Comparison of ENCODE assay signal across 1 cellular context in the genomic region with DNA sequence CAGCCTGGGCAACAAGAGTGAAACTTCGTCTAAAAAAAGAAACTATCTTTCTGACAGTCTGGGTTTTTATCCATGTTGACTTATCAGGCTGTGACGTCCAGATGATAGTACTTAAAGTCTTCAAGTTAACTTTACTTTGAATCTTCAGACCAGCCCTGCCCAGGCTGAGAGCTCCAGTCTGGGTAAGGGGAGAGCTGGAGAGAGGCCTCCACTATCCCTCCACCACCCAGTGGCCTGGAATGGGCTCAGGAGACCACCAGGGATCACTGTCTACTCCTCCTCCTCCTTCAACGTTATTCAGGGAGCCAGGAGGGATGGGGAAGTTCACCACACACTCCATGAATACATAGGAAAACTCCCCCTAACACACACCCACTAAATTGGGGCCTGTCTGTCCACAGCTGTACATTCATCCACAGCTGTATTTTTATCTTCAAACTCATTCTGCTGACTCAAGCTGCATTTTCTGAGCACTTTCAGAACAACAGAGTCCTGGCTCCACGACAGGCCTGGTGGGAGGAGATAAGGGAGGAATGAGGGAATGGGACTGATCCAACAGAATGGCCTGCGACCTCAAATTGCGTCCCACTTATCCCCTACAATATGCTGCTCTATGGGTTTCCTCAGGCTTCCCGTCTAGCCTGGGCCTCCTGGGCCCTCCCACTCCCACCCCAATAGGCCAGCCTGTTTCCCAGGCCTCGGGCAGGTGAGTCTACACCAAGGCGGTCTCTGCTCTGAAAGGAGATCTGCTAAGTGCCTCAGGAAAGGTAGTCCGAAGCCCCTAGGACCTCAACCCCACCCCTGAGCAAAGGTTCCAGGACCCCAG.
A peak's percentile ranks its signal among the peaks of the same experiment; 100 is the strongest.
TF ChIP-seq lines count a peak whose summit lies in the region.

No MANE protein-coding gene starts in this region.

TF ChIP-seq in K562, 482 proteins besides CTCF, POLR2A, EP300 and RAD21 (continued from another document and continues in another):
- TF ChIP-seq, protein P1, sequence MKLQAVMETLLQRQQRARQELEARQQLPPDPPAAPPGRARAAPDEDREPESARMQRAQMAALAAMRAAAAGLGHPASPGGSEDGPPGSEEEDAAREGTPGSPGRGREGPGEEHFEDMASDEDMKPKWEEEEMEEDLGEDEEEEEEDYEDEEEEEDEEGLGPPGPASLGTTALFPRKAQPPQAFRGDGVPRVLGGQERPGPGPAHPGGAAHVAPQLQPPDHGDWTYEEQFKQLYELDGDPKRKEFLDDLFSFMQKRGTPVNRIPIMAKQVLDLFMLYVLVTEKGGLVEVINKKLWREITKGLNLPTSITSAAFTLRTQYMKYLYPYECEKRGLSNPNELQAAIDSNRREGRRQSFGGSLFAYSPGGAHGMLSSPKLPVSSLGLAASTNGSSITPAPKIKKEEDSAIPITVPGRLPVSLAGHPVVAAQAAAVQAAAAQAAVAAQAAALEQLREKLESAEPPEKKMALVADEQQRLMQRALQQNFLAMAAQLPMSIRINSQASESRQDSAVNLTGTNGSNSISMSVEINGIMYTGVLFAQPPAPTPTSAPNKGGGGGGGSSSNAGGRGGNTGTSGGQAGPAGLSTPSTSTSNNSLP (IDR thresholded peaks at IDR 0.05; ENCODE audit: borderline replicate concordance, low read depth, low read length): peak; percentile 49; the same call in 1 of the 2 replicates
- peak; percentile 69; the same call in 1 of the 2 replicates for TF ChIP-seq SMARCA5 (IDR thresholded peaks at IDR 0.05)
- TF ChIP-seq ADNP (tag; IDR thresholded peaks at IDR 0.05): peak; percentile 82; the same call in 1 of the 2 replicates
- TF ChIP-seq ZBED1 (IDR thresholded peaks at IDR 0.05): peak; percentile 94
- peak; percentile 98 for TF ChIP-seq PML (IDR thresholded peaks at IDR 0.05; ENCODE audit: low read length)
- TF ChIP-seq ZNF197 (CRISPR knock-in tag; IDR thresholded peaks at IDR 0.05; ENCODE audit: low read depth): peak; percentile 92; the same call in 1 of the 2 replicates
- TF ChIP-seq ZNF140 (CRISPR knock-in tag; IDR thresholded peaks at IDR 0.05): 0 out of 2 replicates have a peak, but pooled peaks have one; percentile 53
- TF ChIP-seq SIN3A (IDR thresholded peaks at IDR 0.05; ENCODE audit: borderline replicate concordance in 2 of 2, control insufficient read depth in 1 of 2, low read depth in 2 of 2, low read length in 2 of 2): peak; percentile 60 to 99
- TF ChIP-seq, protein P2, sequence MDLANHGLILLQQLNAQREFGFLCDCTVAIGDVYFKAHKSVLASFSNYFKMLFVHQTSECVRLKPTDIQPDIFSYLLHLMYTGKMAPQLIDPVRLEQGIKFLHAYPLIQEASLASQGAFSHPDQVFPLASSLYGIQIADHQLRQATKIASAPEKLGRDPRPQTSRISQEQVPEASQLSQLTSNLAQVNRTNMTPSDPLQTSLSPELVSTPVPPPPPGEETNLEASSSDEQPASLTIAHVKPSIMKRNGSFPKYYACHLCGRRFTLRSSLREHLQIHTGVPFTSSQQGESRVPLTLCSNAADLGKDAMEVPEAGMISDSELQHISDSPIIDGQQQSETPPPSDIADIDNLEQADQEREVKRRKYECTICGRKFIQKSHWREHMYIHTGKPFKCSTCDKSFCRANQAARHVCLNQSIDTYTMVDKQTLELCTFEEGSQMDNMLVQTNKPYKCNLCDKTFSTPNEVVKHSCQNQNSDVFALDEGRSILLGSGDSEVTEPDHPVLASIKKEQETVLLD (IDR thresholded peaks at IDR 0.05): peak; percentile 70; the same call in 1 of the 2 replicates
- TF ChIP-seq, protein P3, sequence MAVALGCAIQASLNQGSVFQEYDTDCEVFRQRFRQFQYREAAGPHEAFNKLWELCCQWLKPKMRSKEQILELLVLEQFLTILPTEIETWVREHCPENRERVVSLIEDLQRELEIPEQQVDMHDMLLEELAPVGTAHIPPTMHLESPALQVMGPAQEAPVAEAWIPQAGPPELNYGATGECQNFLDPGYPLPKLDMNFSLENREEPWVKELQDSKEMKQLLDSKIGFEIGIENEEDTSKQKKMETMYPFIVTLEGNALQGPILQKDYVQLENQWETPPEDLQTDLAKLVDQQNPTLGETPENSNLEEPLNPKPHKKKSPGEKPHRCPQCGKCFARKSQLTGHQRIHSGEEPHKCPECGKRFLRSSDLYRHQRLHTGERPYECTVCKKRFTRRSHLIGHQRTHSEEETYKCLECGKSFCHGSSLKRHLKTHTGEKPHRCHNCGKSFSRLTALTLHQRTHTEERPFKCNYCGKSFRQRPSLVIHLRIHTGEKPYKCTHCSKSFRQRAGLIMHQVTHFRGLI (CRISPR knock-in tag; IDR thresholded peaks at IDR 0.05): peak; percentile 65; the same call in 1 of the 2 replicates
- TF ChIP-seq MEF2D (tag; conservative IDR thresholded peaks at IDR 0.05; ENCODE audit: low read depth): peak; percentile 88
- TF ChIP-seq, protein P4, sequence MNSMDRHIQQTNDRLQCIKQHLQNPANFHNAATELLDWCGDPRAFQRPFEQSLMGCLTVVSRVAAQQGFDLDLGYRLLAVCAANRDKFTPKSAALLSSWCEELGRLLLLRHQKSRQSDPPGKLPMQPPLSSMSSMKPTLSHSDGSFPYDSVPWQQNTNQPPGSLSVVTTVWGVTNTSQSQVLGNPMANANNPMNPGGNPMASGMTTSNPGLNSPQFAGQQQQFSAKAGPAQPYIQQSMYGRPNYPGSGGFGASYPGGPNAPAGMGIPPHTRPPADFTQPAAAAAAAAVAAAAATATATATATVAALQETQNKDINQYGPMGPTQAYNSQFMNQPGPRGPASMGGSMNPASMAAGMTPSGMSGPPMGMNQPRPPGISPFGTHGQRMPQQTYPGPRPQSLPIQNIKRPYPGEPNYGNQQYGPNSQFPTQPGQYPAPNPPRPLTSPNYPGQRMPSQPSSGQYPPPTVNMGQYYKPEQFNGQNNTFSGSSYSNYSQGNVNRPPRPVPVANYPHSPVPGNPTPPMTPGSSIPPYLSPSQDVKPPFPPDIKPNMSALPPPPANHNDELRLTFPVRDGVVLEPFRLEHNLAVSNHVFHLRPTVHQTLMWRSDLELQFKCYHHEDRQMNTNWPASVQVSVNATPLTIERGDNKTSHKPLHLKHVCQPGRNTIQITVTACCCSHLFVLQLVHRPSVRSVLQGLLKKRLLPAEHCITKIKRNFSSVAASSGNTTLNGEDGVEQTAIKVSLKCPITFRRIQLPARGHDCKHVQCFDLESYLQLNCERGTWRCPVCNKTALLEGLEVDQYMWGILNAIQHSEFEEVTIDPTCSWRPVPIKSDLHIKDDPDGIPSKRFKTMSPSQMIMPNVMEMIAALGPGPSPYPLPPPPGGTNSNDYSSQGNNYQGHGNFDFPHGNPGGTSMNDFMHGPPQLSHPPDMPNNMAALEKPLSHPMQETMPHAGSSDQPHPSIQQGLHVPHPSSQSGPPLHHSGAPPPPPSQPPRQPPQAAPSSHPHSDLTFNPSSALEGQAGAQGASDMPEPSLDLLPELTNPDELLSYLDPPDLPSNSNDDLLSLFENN (IDR thresholded peaks at IDR 0.05; ENCODE audit: low read depth in 2 of 2, low read length in 2 of 2): peak in 1 of 2 experiments; percentile 94; a peak in 2 of 4 replicates
- peak; percentile 52; the same call in 1 of the 2 replicates for TF ChIP-seq ZKSCAN1 (IDR thresholded peaks at IDR 0.05; ENCODE audit: low read depth, low read length)
- TF ChIP-seq ZNF589 (CRISPR knock-in tag; IDR thresholded peaks at IDR 0.05; ENCODE audit: low read depth): peak; percentile 98
- TF ChIP-seq, protein P5, sequence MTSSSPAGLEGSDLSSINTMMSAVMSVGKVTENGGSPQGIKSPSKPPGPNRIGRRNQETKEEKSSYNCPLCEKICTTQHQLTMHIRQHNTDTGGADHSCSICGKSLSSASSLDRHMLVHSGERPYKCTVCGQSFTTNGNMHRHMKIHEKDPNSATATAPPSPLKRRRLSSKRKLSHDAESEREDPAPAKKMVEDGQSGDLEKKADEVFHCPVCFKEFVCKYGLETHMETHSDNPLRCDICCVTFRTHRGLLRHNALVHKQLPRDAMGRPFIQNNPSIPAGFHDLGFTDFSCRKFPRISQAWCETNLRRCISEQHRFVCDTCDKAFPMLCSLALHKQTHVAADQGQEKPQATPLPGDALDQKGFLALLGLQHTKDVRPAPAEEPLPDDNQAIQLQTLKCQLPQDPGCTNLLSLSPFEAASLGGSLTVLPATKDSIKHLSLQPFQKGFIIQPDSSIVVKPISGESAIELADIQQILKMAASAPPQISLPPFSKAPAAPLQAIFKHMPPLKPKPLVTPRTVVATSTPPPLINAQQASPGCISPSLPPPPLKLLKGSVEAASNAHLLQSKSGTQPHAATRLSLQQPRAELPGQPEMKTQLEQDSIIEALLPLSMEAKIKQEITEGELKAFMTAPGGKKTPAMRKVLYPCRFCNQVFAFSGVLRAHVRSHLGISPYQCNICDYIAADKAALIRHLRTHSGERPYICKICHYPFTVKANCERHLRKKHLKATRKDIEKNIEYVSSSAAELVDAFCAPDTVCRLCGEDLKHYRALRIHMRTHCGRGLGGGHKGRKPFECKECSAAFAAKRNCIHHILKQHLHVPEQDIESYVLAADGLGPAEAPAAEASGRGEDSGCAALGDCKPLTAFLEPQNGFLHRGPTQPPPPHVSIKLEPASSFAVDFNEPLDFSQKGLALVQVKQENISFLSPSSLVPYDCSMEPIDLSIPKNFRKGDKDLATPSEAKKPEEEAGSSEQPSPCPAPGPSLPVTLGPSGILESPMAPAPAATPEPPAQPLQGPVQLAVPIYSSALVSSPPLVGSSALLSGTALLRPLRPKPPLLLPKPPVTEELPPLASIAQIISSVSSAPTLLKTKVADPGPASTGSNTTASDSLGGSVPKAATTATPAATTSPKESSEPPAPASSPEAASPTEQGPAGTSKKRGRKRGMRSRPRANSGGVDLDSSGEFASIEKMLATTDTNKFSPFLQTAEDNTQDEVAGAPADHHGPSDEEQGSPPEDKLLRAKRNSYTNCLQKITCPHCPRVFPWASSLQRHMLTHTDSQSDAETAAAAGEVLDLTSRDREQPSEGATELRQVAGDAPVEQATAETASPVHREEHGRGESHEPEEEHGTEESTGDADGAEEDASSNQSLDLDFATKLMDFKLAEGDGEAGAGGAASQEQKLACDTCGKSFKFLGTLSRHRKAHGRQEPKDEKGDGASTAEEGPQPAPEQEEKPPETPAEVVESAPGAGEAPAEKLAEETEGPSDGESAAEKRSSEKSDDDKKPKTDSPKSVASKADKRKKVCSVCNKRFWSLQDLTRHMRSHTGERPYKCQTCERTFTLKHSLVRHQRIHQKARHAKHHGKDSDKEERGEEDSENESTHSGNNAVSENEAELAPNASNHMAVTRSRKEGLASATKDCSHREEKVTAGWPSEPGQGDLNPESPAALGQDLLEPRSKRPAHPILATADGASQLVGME (CRISPR knock-in tag; IDR thresholded peaks at IDR 0.05): no peak
- TF ChIP-seq, protein P6, sequence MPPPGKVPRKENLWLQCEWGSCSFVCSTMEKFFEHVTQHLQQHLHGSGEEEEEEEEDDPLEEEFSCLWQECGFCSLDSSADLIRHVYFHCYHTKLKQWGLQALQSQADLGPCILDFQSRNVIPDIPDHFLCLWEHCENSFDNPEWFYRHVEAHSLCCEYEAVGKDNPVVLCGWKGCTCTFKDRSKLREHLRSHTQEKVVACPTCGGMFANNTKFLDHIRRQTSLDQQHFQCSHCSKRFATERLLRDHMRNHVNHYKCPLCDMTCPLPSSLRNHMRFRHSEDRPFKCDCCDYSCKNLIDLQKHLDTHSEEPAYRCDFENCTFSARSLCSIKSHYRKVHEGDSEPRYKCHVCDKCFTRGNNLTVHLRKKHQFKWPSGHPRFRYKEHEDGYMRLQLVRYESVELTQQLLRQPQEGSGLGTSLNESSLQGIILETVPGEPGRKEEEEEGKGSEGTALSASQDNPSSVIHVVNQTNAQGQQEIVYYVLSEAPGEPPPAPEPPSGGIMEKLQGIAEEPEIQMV (tag; conservative IDR thresholded peaks at IDR 0.05; ENCODE audit: low read depth): no peak
- TF ChIP-seq RBM17 (IDR thresholded peaks at IDR 0.05; ENCODE audit: borderline replicate concordance, low read depth, low read length): no peak
- TF ChIP-seq KDM2B (CRISPR knock-in tag; IDR thresholded peaks at IDR 0.05): no peak
- TF ChIP-seq FOXJ2 (tag; IDR thresholded peaks at IDR 0.05): peak; percentile 70
- TF ChIP-seq ZNF785 (CRISPR knock-in tag; IDR thresholded peaks at IDR 0.05): no peak
- TF ChIP-seq TARDBP (IDR thresholded peaks at IDR 0.05): peak; percentile 95
- no peak for TF ChIP-seq SRSF3 (IDR thresholded peaks at IDR 0.05; ENCODE audit: insufficient read depth, low read length)
- peak; percentile 91 for TF ChIP-seq ATF7 (IDR thresholded peaks at IDR 0.05)
- 0 out of 2 replicates have a peak, but pooled peaks have one; percentile 28 for TF ChIP-seq ETV1 (tag; conservative IDR thresholded peaks at IDR 0.05; ENCODE audit: low read depth)
- TF ChIP-seq, protein P7, sequence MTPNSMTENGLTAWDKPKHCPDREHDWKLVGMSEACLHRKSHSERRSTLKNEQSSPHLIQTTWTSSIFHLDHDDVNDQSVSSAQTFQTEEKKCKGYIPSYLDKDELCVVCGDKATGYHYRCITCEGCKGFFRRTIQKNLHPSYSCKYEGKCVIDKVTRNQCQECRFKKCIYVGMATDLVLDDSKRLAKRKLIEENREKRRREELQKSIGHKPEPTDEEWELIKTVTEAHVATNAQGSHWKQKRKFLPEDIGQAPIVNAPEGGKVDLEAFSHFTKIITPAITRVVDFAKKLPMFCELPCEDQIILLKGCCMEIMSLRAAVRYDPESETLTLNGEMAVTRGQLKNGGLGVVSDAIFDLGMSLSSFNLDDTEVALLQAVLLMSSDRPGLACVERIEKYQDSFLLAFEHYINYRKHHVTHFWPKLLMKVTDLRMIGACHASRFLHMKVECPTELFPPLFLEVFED (CRISPR knock-in tag; conservative IDR thresholded peaks at IDR 0.05): peak; percentile 77; the same call in 1 of the 2 replicates
- TF ChIP-seq, protein P8, sequence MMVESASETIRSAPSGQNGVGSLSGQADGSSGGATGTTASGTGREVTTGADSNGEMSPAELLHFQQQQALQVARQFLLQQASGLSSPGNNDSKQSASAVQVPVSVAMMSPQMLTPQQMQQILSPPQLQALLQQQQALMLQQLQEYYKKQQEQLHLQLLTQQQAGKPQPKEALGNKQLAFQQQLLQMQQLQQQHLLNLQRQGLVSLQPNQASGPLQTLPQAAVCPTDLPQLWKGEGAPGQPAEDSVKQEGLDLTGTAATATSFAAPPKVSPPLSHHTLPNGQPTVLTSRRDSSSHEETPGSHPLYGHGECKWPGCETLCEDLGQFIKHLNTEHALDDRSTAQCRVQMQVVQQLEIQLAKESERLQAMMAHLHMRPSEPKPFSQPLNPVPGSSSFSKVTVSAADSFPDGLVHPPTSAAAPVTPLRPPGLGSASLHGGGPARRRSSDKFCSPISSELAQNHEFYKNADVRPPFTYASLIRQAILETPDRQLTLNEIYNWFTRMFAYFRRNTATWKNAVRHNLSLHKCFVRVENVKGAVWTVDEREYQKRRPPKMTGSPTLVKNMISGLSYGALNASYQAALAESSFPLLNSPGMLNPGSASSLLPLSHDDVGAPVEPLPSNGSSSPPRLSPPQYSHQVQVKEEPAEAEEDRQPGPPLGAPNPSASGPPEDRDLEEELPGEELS (CRISPR knock-in tag; IDR thresholded peaks at IDR 0.05; ENCODE audit: borderline replicate concordance): peak; percentile 26; the same call in 1 of the 2 replicates
- TF ChIP-seq, protein P9, sequence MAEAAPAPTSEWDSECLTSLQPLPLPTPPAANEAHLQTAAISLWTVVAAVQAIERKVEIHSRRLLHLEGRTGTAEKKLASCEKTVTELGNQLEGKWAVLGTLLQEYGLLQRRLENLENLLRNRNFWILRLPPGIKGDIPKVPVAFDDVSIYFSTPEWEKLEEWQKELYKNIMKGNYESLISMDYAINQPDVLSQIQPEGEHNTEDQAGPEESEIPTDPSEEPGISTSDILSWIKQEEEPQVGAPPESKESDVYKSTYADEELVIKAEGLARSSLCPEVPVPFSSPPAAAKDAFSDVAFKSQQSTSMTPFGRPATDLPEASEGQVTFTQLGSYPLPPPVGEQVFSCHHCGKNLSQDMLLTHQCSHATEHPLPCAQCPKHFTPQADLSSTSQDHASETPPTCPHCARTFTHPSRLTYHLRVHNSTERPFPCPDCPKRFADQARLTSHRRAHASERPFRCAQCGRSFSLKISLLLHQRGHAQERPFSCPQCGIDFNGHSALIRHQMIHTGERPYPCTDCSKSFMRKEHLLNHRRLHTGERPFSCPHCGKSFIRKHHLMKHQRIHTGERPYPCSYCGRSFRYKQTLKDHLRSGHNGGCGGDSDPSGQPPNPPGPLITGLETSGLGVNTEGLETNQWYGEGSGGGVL (CRISPR knock-in tag; IDR thresholded peaks at IDR 0.05): no peak
- TF ChIP-seq CHD1 (IDR thresholded peaks at IDR 0.05; ENCODE audit: low read length): peak; percentile 2
- TF ChIP-seq ZNF766 (CRISPR knock-in tag; conservative IDR thresholded peaks at IDR 0.05): peak; percentile 91
- TF ChIP-seq ZNF212 (CRISPR knock-in tag; IDR thresholded peaks at IDR 0.05): no peak
